ENCODE assay signal across 20 cellular contexts in genomic region chrX:55841962-55842752, GRCh38.
"Had no signal": no experiment of that assay in that cellular context is flagged by ENCODE, and none has a peak within 500 bp of the region (broad histone marks: within the 10 kb centered on the region; RNA-seq: fewer than 3 reads in every experiment).

No MANE protein-coding gene starts in this region.

- DNase-seq: activated CD4-positive, alpha-beta T cell treated with anti-CD3 and anti-CD28 coated beads for 36 hours; activated CD4-positive, CD25-positive, alpha-beta regulatory T cell; activated CD8-positive, alpha-beta memory T cell treated with anti-CD3 and anti-CD28 coated beads, Interleukin-2, amount 10 ng/mL, durations not matched to agents 7 days and 5 days; activated CD8-positive, alpha-beta T cell treated with anti-CD3 and anti-CD28 coated beads, Interleukin-2, amount 10 ng/mL, durations not matched to agents 7 days and 5 days; activated naive CD8-positive, alpha-beta T cell treated with anti-CD3 and anti-CD28 coated beads, Interleukin-2, amount 50 U/mL, for 24 hours; activated T-cell treated with anti-CD3 and anti-CD28 coated beads, Interleukin-2, amount 50 U/mL, for 48 hours; amygdala; caudate nucleus; foreskin fibroblast; head of caudate nucleus; hippocampal formation; left cardiac atrium; midbrain; naive thymus-derived CD4-positive, alpha-beta T cell; ovary; sigmoid colon; small intestine; stimulated activated CD4-positive, alpha-beta T cell treated with anti-CD3 and anti-CD28 coated beads, Interleukin-4, amount 100 ng/mL, for 24 hours; stimulated activated naive B cell treated with anti-CD40 and anti-IgM and Interleukin-4, amounts not matched to agents 10 μg/mL and 1 μg/mL and 100 μg/mL, for 72 hours had no signal

- ATAC-seq: activated CD4-positive, alpha-beta T cell treated with anti-CD3 and anti-CD28 coated beads for 36 hours; activated CD8-positive, alpha-beta memory T cell treated with anti-CD3 and anti-CD28 coated beads, Interleukin-2, amount 10 ng/mL, durations not matched to agents 7 days and 5 days; activated CD8-positive, alpha-beta T cell treated with anti-CD3 and anti-CD28 coated beads, Interleukin-2, amount 10 ng/mL, durations not matched to agents 7 days and 5 days; activated naive CD8-positive, alpha-beta T cell treated with anti-CD3 and anti-CD28 coated beads, Interleukin-2, amount 50 U/mL, for 24 hours; left cardiac atrium; naive thymus-derived CD4-positive, alpha-beta T cell; stimulated activated naive B cell treated with anti-CD40 and anti-IgM and Interleukin-4, amounts not matched to agents 10 μg/mL and 1 μg/mL and 100 μg/mL, for 72 hours had no signal

- H3K36me3 ChIP-seq: ovary, sigmoid colon, tibial nerve had no signal

- H3K4me3 ChIP-seq: ovary, sigmoid colon, tibial nerve had no signal

- H3K27ac ChIP-seq: ovary, sigmoid colon, tibial nerve had no signal

- H3K27me3 ChIP-seq: ovary, sigmoid colon, tibial nerve had no signal

- H3K9me3 ChIP-seq: ovary, sigmoid colon had no signal

- H3K4me1 ChIP-seq: sigmoid colon, tibial nerve had no signal
